Comparison of ENCODE assay signal across 25 cellular contexts in the genomic region with DNA sequence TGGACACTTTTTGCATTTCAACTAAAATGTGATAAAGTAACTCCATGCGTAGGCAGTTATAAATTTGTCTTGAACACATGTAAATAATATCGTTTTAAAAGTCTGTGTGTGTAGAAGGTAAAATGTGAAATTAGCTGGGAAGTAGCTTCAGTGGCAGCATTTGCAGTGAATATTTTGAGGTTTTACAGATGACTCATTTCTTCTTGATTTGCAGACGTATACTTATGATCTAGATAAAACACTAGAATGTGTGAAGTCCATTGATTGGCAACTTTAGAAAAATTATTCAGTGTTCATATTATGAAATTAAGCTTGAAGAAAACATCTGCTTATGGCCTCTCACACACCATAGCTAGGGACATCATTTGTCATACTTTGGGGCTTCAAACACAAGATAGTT.
"Had no signal": no experiment of that assay in that cellular context is flagged by ENCODE, and none has a peak within 500 bp of the region (broad histone marks: within the 10 kb centered on the region; RNA-seq: fewer than 3 reads in every experiment).

No MANE protein-coding gene starts in this region.

- H3K4me3 ChIP-seq: colonic mucosa, esophagus muscularis mucosa, heart right ventricle, lower lobe of right lung, ovary, psoas muscle, sigmoid colon, stomach, thyroid gland had no signal

- DNase-seq: colonic mucosa; effector CD8-positive, alpha-beta T cell; endodermal cell; foreskin melanocyte; glutamatergic neuron; heart right ventricle; hippocampal formation; islet precursor cell; left ventricle myocardium superior; lower lobe of right lung; natural killer cell; occipital lobe; ovary; posterior cingulate gyrus; psoas muscle; right cardiac atrium; sigmoid colon; stimulated activated CD4-positive, alpha-beta T cell treated with anti-CD3 and anti-CD28 coated beads, Interleukin-2, amount 100 ng/mL, for 24 hours; stimulated activated CD4-positive, alpha-beta T cell treated with anti-CD3 and anti-CD28 coated beads, Interleukin-4, amount 100 ng/mL, for 24 hours; stimulated activated naive CD4-positive, alpha-beta T cell treated with Interleukin-2 at 50 U/mL for 16 hours; stomach; thyroid gland; trophoblast cell had no signal

- ATAC-seq: heart right ventricle; left ventricle myocardium superior; lower lobe of right lung; natural killer cell; psoas muscle; right cardiac atrium; stimulated activated effector memory CD8-positive, alpha-beta T cell treated with anti-CD3 and anti-CD28 coated beads, Interleukin-12 subunit alpha, Interleukin-12 subunit beta, amount 100 ng/mL, for 72 hours had no signal
